24 cellular contexts compared by ENCODE assay signal in the genomic region with DNA sequence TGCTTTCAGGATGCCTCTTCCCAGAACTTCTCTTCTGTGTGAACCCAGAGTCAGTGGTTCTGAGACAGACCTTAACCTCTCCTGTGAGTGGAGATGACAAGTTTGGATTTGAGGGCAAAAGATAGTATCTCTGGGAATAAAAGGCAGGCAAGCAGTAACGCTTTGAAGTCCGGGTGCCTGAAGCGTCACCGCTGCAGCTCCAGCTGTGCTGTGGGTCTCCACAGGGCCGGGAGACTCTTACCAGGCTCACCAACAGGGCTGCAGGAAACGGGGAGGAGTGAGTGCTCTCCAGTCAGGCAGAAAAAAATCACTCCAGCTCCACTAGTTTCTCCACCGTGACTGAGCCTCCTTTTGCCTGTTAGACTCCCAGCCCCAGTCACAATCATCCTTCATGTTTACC.
DNase-seq lines count a peak whose midpoint lies in the region; FAIRE-seq and TF ChIP-seq lines count a peak whose summit lies in the region.
"Had no signal": no experiment of that assay in that cellular context is flagged by ENCODE, and none has a peak within 500 bp of the region (broad histone marks: within the 10 kb centered on the region; RNA-seq: fewer than 3 reads in every experiment).

No MANE protein-coding gene starts in this region.

- H3K9me3 ChIP-seq in thyroid gland, result no peaks in the 10 kb centered on the region
- H3K9me3 ChIP-seq: HAP-1 had no signal

- no peaks in the 10 kb centered on the region for H3K4me1 ChIP-seq in thyroid gland
- H3K4me1 ChIP-seq: HAP-1 had no signal

- TF ChIP-seq POLR2A in thyroid gland (IDR thresholded peaks at IDR 0.05) (no peak), GM12892 (IDR thresholded peaks at IDR 0.05; ENCODE audit: low read depth, low read length) (no peak)

- H3K36me3 ChIP-seq in thyroid gland, result no peaks in the 10 kb centered on the region
- H3K36me3 ChIP-seq: HAP-1 had no signal

- no peak for TF ChIP-seq CTCF in thyroid gland (IDR thresholded peaks at IDR 0.05)

- H3K27me3 ChIP-seq in thyroid gland, result no peaks in the 10 kb centered on the region

- DNase-seq in DMS53 (lab: John Stamatoyannopoulos, UW), result peak; percentile 45
- DNase-seq in DMS53 treated with DMSO at 0.1 percent for 48 hours (lab: John Stamatoyannopoulos, UW; ENCODE audit: unreplicated experiment), result no peak
- peak; percentile 26 for DNase-seq in astrocyte of the hippocampus (ENCODE audit: low read depth, low spot score)
- DNase-seq in left kidney (ENCODE audit: low read depth, low spot score), result peak; percentile 78
- DNase-seq in thyroid gland, result peak; percentile 17 to 18
- no peak for DNase-seq in NK-92 (lab: John Stamatoyannopoulos, UW; ENCODE audit: unreplicated experiment)
- no peak for DNase-seq in stimulated activated CD8-positive, alpha-beta memory T cell treated with anti-CD3 and anti-CD28 coated beads, Interleukin-4, amount 100 ng/mL, for 48 hours
- DNase-seq in GM12892 (ENCODE audit: insufficient read length), result no peak
- DNase-seq: activated B cell treated with CpG ODN at 0.5 μM for 24 hours; activated CD4-positive, alpha-beta T cell treated with anti-CD3 and anti-CD28 coated beads, Interleukin-2, amount 50 U/mL, for 48 hours; activated CD8-positive, alpha-beta memory T cell treated with anti-CD3 and anti-CD28 coated beads, Interleukin-2, amount 50 U/mL, for 4 hours; anterior cingulate cortex; CD8-positive, alpha-beta T cell; DMS153; head of caudate nucleus; mesendoderm; NCI-H1048; NCI-H1694 treated with DMSO at 0.1 percent for 48 hours; NCI-H2171 treated with DMSO at 0.1 percent for 48 hours; NCI-H748 treated with DMSO at 0.1 percent for 48 hours; stimulated activated CD4-positive, alpha-beta T cell treated with anti-CD3 and anti-CD28 coated beads, Interleukin-4, amount 100 ng/mL, for 4 hours; T1000 had no signal

- 40 to 50% methylated on average over 5 to 7 of the region's 7 CpGs for WGBS in thyroid gland, 2 donors

- no peak for FAIRE-seq in GM12892 (lab: Jason Lieb, UNC)

- no peak overlapping the region for H3K27ac ChIP-seq in thyroid gland
- H3K27ac ChIP-seq: 22Rv1 had no signal

- intact Hi-C loops in thyroid gland (cut with DNase I), result no loop called here

- no peak overlapping the region for H3K4me3 ChIP-seq in thyroid gland (replicated peaks in 1 of 3)
- H3K4me3 ChIP-seq: HAP-1 had no signal

Comparison
In these comparisons a context has a peak if more than half of its experiments do, and no peak if none do; other contexts are left out.
1. DNase-seq: peak in DMS53 (single experiment), astrocyte of the hippocampus (single experiment), left kidney (single experiment) and thyroid gland (2 of 2); none in DMS53 treated with DMSO at 0.1 percent for 48 hours (single experiment), NK-92 (single experiment), stimulated activated CD8-positive, alpha-beta memory T cell treated with anti-CD3 and anti-CD28 coated beads, Interleukin-4, amount 100 ng/mL, for 48 hours (single experiment) and GM12892 (single experiment).